ENCODE assay signal across 11 cellular contexts in genomic region chr12:45131506-45131905, GRCh38.
"Had no signal": no experiment of that assay in that cellular context is flagged by ENCODE, and none has a peak within 500 bp of the region (broad histone marks: within the 10 kb centered on the region; RNA-seq: fewer than 3 reads in every experiment).

No MANE protein-coding gene starts in this region.

- H3K27ac ChIP-seq: breast epithelium, coronary artery, gastroesophageal sphincter, heart right ventricle, thyroid gland had no signal

- H3K4me3 Mint-ChIP-seq: activated naive CD4-positive, alpha-beta T cell treated with anti-CD3 and anti-CD28 coated beads, Interleukin-2, amount 50 U/mL, for 24 hours; immature natural killer cell; natural killer cell treated with Interleukin-12 subunit alpha and Interleukin-12 subunit beta and Interleukin-15 and Interleukin-18, amount 100 ng/mL, for 72 hours; T-cell had no signal

- H3K9me3 ChIP-seq: breast epithelium, gastroesophageal sphincter, heart right ventricle, thyroid gland had no signal

- H3K4me3 ChIP-seq: breast epithelium, coronary artery, gastroesophageal sphincter, heart right ventricle, thyroid gland had no signal

- H3K27me3 ChIP-seq: breast epithelium, gastroesophageal sphincter, heart right ventricle, thyroid gland had no signal

- H3K36me3 ChIP-seq: breast epithelium, gastroesophageal sphincter, heart right ventricle, thyroid gland had no signal

- H3K27ac Mint-ChIP-seq: activated naive CD4-positive, alpha-beta T cell treated with anti-CD3 and anti-CD28 coated beads, Interleukin-2, amount 50 U/mL, for 24 hours; immature natural killer cell; natural killer cell treated with Interleukin-12 subunit alpha and Interleukin-12 subunit beta and Interleukin-15 and Interleukin-18, amount 100 ng/mL, for 72 hours; T-cell had no signal

- H3K9me3 Mint-ChIP-seq: activated naive CD4-positive, alpha-beta T cell treated with anti-CD3 and anti-CD28 coated beads, Interleukin-2, amount 50 U/mL, for 24 hours; immature natural killer cell; natural killer cell treated with Interleukin-12 subunit alpha and Interleukin-12 subunit beta and Interleukin-15 and Interleukin-18, amount 100 ng/mL, for 72 hours; T-cell had no signal

- H3K4me1 Mint-ChIP-seq: activated naive CD4-positive, alpha-beta T cell treated with anti-CD3 and anti-CD28 coated beads, Interleukin-2, amount 50 U/mL, for 24 hours; immature natural killer cell; T-cell had no signal

- H3K4me1 ChIP-seq: breast epithelium, thyroid gland had no signal

- DNase-seq: activated CD4-positive, alpha-beta T cell treated with anti-CD3 and anti-CD28 coated beads for 1 hour; occipital lobe had no signal

- H3K36me3 Mint-ChIP-seq: activated naive CD4-positive, alpha-beta T cell treated with anti-CD3 and anti-CD28 coated beads, Interleukin-2, amount 50 U/mL, for 24 hours; immature natural killer cell; natural killer cell treated with Interleukin-12 subunit alpha and Interleukin-12 subunit beta and Interleukin-15 and Interleukin-18, amount 100 ng/mL, for 72 hours; T-cell had no signal
